ENCODE assay signal across 11 cellular contexts in the genomic region with DNA sequence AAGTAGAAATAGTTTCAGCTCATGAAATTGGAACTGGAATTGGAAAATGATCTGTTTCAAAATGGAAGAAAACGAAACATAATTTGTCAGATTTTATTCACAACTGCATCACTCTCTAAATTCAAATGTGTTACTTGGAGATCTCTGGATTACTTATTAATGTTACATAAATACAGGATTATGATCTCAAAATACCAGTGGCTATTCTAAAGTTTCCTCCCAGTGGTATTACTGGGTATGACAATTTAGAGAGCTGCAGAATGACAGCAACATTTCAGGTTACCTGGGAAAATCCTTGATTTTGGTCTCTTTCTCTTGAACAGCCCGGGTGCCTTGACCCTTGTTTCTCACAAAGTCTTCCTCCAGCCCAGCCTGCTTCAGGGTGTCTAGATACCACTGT.
DNase-seq lines count a peak whose midpoint lies in the region; ATAC-seq and TF ChIP-seq lines count a peak whose summit lies in the region.
"Had no signal": no experiment of that assay in that cellular context is flagged by ENCODE, and none has a peak within 500 bp of the region (broad histone marks: within the 10 kb centered on the region; RNA-seq: fewer than 3 reads in every experiment).

No MANE protein-coding gene starts in this region.

- CTCF ChIA-PET in HEK293T (lab: Yijun Ruan, JAX), result interaction anchor here (0.6 to 1.2 kb wide), 5 partner anchors 8 to 24 kb away, joined by 3 to 4 read pairs (median 3); partner anchors contain the start of genes COQ6 and FAM161B

- DNase-seq in AG20443 (ENCODE audit: low spot score) (peak; percentile 36), HEK293T (ENCODE audit: extremely low spot score) (peak; percentile 44), SW480 (ENCODE audit: low spot score) (peak; percentile 21), kidney glomerular epithelial cell (lab: John Stamatoyannopoulos, UW) (peak; percentile 33), KBM-7 (no peak), medulla oblongata (ENCODE audit: extremely low spot score) (no peak)
- DNase-seq: activated CD4-positive, alpha-beta T cell treated with anti-CD3 and anti-CD28 coated beads for 48 hours; cortex of kidney; NCI-H1092 had no signal

- POLR2A ChIA-PET in HEK293T (lab: Yijun Ruan, JAX), result interaction anchor here (2.4 kb wide), 1 partner anchor 14 kb away, joined by 9 read pairs; the partner anchor contains the start of genes COQ6 and FAM161B

- ATAC-seq in GM21528 (IDR thresholded peaks at IDR 0.05; ENCODE audit: low FRiP score, unreplicated experiment) (no peak), GM21825 (IDR thresholded peaks at IDR 0.05; ENCODE audit: unreplicated experiment) (no peak)

- in situ Hi-C loops in KBM-7 (cut with MboI; ENCODE audit: low pct_unique_long_range_greater_than_20kb, low sequenced_read_pairs), result no loop called here

TF ChIP-seq in HEK293T, 16 proteins besides CTCF, POLR2A, EP300 and RAD21:
- TF ChIP-seq PKNOX1 (IDR thresholded peaks at IDR 0.05), result no peak
- no peak for TF ChIP-seq HDGF (IDR thresholded peaks at IDR 0.05; ENCODE audit: borderline replicate concordance)
- TF ChIP-seq ARNT (IDR thresholded peaks at IDR 0.05), result no peak
- no peak for TF ChIP-seq NFRKB (IDR thresholded peaks at IDR 0.05)
- TF ChIP-seq ZNF384 (IDR thresholded peaks at IDR 0.05), result no peak
- TF ChIP-seq SP1 (IDR thresholded peaks at IDR 0.05), result no peak
- no peak for TF ChIP-seq FOXK2 (IDR thresholded peaks at IDR 0.05)
- no peak for TF ChIP-seq CTBP1 (IDR thresholded peaks at IDR 0.05; ENCODE audit: borderline replicate concordance)
- no peak for TF ChIP-seq FOXA1 (IDR thresholded peaks at IDR 0.05)
TF ChIP-seq in HEK293T: peak in this region for 0.

Comparison
In these comparisons a context has a peak if more than half of its experiments do, and no peak if none do; other contexts are left out.
1. DNase-seq: peak in AG20443 (single experiment), HEK293T (single experiment), SW480 (single experiment) and kidney glomerular epithelial cell (single experiment); none in KBM-7 (single experiment) and medulla oblongata (single experiment).